ENCODE assay signal across 9 cellular contexts in the genomic region with DNA sequence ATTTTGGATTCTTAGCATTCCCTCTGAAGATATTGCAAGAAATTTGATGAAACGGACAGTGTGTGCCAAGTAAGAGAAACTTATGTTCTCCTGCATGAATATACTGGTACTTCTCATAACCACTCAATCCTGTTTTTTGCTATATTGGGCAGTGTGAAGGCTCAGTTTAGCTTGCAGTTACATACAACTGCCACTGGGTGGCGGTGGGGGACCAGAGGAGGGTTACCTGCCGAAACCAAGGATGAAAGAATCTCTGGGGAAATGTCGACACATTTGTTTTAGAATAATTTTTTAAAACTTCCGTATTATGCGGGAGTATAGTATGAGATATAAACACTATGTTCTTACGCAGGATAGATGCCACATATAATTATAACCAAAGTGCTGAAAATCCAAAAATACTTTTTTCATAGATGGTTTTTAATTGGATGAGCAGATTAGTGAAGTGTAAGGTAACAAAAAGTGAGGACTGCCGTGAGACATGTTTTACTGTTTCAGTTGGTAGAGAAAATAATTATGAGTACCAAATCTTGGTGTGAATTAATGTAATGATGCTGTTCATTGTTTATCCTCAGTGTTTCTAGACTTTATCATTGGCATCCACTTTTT. TPM values are rescaled to one million over a fixed set of nuclear protein-coding genes. Genes with fewer than 3 reads are reported as not detected.
DNase-seq lines count a peak whose midpoint lies in the region; ATAC-seq and TF ChIP-seq lines count a peak whose summit lies in the region.
"Had no signal": no experiment of that assay in that cellular context is flagged by ENCODE, and none has a peak within 500 bp of the region (broad histone marks: within the 10 kb centered on the region; RNA-seq: fewer than 3 reads in every experiment).

No MANE protein-coding gene starts in this region.

- intact Hi-C loops in Right ventricle myocardium superior (cut with DNase I) = no loop called here

- peak; percentile 86 for DNase-seq in NAMALWA (ENCODE audit: low spot score)
- DNase-seq in SKM-1 treated with dmso at 0.1 percent for 144 hours (lab: John Stamatoyannopoulos, UW; ENCODE audit: unreplicated experiment) = peak; percentile 55
- DNase-seq in activated naive CD4-positive, alpha-beta T cell treated with anti-CD3 and anti-CD28 coated beads, Interleukin-2, amount 50 U/mL, for 72 hours (ENCODE audit: low spot score in 2 of 2) = peak in 1 of 2 donors; percentile 79
- peak; percentile 58 for DNase-seq in Right ventricle myocardium superior
- DNase-seq in renal cortical epithelial cell (ENCODE audit: low read depth) = peak; percentile 51
- no peak for DNase-seq in OCI-M2 (lab: John Stamatoyannopoulos, UW; ENCODE audit: unreplicated experiment)

- TF ChIP-seq CTCF in GM12875 (IDR thresholded peaks at IDR 0.05; ENCODE audit: borderline replicate concordance, insufficient read depth, low read depth, low read length) = peak; percentile 86

- no peaks in the 10 kb centered on the region for H3K9me3 Mint-ChIP-seq in activated naive CD4-positive, alpha-beta T cell treated with anti-CD3 and anti-CD28 coated beads, Interleukin-2, amount 50 U/mL, for 72 hours
- H3K9me3 Mint-ChIP-seq: stimulated activated naive CD8-positive, alpha-beta T cell treated with anti-CD3 and anti-CD28 coated beads, Interleukin-15, Interleukin-2, amounts not matched to agents 100 ng/mL and 50 ng/mL, for 24 hours had no signal

- no peak overlapping the region for H3K27ac Mint-ChIP-seq in activated naive CD4-positive, alpha-beta T cell treated with anti-CD3 and anti-CD28 coated beads, Interleukin-2, amount 50 U/mL, for 72 hours
- H3K27ac Mint-ChIP-seq: stimulated activated naive CD8-positive, alpha-beta T cell treated with anti-CD3 and anti-CD28 coated beads, Interleukin-15, Interleukin-2, amounts not matched to agents 100 ng/mL and 50 ng/mL, for 24 hours had no signal

- H3K36me3 Mint-ChIP-seq in activated naive CD4-positive, alpha-beta T cell treated with anti-CD3 and anti-CD28 coated beads, Interleukin-2, amount 50 U/mL, for 72 hours = peaks cover 6 to 10% of the 10 kb centered on the region in 2 donors

- H3K4me3 ChIP-seq in GM12875 (ENCODE audit: low read depth, low read length) = no peak overlapping the region

- peak; percentile 96 for ATAC-seq in HG02588 (IDR thresholded peaks at IDR 0.05; ENCODE audit: unreplicated experiment)
- peak; percentile 90 to 92 for ATAC-seq in activated naive CD4-positive, alpha-beta T cell treated with anti-CD3 and anti-CD28 coated beads, Interleukin-2, amount 50 U/mL, for 72 hours
- ATAC-seq in Right ventricle myocardium superior (ENCODE audit: poor library complexity) = peak; percentile 89

RNA-seq across cellular contexts. Expression of a gene that starts 9.7 kb away (rescaled TPM):
- total RNA-seq in activated naive CD4-positive, alpha-beta T cell treated with anti-CD3 and anti-CD28 coated beads, Interleukin-2, amount 50 U/mL, for 72 hours = 10 to 100 TPM; 33.0 to 53.6 TPM
- 13.5 TPM for total RNA-seq in Right ventricle myocardium superior
- total RNA-seq in renal cortical epithelial cell = 26.9 and 27.2 TPM in 2 replicates

RNA-seq across cellular contexts. Expression of a gene that starts 39.5 kb away (rescaled TPM):
- 10 to 100 TPM in 1 of 2 donors, 1 to 10 TPM in 1; 7.0 to 11.5 TPM for total RNA-seq in activated naive CD4-positive, alpha-beta T cell treated with anti-CD3 and anti-CD28 coated beads, Interleukin-2, amount 50 U/mL, for 72 hours
- total RNA-seq in Right ventricle myocardium superior (33.5 TPM), renal cortical epithelial cell (25.6 and 33.9 TPM in 2 replicates)
